Comparison of ENCODE assay signal across 2 cellular contexts in the genomic region with DNA sequence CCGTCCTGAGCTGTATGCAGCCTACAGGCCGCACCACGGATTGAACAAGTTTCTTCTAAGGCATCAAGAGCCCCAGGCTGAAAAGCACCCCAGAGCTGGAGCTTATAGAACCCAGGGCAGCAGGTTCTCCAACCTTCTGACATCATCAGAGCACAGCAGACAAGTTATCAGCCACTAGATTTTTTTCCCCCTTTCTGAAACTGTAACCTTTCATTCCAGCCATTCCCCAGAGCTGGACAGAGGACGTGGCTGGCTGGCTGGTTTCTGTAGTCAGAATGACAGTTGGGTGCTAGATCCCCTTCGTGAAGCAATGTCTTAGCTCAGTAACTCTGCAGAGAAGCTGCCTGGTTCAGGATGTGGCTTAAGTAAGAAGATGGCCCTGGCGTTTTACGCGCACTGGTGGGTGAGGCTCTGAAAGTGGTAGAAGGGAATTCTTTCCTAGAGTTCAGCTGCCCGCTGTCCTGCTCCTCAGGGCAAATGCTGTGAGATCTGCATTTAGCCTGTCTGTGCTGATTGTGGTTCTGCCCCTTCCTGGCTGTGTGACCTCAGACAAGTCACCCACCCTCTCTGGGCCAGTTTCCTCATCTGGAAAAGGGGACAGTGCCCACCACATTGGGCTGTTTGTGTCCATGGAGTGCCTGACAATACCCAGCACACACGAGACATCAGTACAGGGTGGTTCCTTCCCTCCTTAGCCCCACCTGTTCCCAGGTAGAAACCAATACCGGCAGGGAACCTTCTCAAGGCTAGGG.
TF ChIP-seq lines count a peak whose summit lies in the region.

No MANE protein-coding gene starts in this region.

TF ChIP-seq in H1, 55 proteins besides CTCF, POLR2A, EP300 and RAD21:
- TF ChIP-seq PHF8 (conservative IDR thresholded peaks at IDR 0.05; ENCODE audit: low read depth, low read length) (no peak), SRF (IDR thresholded peaks at IDR 0.05; ENCODE audit: low read depth, low read length) (no peak)
TF ChIP-seq in H1: peak in this region for 0.

TF ChIP-seq in GM23338, 12 proteins besides CTCF, POLR2A, EP300 and RAD21:
- no peak for TF ChIP-seq POLR2AphosphoS5 (IDR thresholded peaks at IDR 0.05; ENCODE audit: low read depth)
- no peak for TF ChIP-seq ZNF331 (CRISPR knock-in tag; IDR thresholded peaks at IDR 0.05; ENCODE audit: low read depth)
- TF ChIP-seq, protein P1, sequence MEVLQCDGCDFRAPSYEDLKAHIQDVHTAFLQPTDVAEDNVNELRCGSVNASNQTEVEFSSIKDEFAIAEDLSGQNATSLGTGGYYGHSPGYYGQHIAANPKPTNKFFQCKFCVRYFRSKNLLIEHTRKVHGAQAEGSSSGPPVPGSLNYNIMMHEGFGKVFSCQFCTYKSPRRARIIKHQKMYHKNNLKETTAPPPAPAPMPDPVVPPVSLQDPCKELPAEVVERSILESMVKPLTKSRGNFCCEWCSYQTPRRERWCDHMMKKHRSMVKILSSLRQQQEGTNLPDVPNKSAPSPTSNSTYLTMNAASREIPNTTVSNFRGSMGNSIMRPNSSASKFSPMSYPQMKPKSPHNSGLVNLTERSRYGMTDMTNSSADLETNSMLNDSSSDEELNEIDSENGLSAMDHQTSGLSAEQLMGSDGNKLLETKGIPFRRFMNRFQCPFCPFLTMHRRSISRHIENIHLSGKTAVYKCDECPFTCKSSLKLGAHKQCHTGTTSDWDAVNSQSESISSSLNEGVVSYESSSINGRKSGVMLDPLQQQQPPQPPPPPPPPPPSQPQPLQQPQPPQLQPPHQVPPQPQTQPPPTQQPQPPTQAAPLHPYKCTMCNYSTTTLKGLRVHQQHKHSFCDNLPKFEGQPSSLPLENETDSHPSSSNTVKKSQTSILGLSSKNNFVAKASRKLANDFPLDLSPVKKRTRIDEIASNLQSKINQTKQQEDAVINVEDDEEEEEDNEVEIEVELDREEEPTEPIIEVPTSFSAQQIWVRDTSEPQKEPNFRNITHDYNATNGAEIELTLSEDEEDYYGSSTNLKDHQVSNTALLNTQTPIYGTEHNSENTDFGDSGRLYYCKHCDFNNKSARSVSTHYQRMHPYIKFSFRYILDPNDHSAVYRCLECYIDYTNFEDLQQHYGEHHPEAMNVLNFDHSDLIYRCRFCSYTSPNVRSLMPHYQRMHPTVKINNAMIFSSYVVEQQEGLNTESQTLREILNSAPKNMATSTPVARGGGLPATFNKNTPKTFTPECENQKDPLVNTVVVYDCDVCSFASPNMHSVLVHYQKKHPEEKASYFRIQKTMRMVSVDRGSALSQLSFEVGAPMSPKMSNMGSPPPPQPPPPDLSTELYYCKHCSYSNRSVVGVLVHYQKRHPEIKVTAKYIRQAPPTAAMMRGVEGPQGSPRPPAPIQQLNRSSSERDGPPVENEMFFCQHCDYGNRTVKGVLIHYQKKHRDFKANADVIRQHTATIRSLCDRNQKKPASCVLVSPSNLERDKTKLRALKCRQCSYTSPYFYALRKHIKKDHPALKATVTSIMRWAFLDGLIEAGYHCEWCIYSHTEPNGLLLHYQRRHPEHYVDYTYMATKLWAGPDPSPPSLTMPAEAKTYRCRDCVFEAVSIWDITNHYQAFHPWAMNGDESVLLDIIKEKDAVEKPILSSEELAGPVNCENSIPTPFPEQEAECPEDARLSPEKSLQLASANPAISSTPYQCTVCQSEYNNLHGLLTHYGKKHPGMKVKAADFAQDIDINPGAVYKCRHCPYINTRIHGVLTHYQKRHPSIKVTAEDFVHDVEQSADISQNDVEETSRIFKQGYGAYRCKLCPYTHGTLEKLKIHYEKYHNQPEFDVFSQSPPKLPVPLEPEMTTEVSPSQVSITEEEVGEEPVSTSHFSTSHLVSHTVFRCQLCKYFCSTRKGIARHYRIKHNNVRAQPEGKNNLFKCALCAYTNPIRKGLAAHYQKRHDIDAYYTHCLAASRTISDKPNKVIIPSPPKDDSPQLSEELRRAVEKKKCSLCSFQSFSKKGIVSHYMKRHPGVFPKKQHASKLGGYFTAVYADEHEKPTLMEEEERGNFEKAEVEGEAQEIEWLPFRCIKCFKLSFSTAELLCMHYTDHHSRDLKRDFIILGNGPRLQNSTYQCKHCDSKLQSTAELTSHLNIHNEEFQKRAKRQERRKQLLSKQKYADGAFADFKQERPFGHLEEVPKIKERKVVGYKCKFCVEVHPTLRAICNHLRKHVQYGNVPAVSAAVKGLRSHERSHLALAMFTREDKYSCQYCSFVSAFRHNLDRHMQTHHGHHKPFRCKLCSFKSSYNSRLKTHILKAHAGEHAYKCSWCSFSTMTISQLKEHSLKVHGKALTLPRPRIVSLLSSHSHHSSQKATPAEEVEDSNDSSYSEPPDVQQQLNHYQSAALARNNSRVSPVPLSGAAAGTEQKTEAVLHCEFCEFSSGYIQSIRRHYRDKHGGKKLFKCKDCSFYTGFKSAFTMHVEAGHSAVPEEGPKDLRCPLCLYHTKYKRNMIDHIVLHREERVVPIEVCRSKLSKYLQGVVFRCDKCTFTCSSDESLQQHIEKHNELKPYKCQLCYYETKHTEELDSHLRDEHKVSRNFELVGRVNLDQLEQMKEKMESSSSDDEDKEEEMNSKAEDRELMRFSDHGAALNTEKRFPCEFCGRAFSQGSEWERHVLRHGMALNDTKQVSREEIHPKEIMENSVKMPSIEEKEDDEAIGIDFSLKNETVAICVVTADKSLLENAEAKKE (CRISPR knock-in tag; IDR thresholded peaks at IDR 0.05), result no peak
- TF ChIP-seq EZH2 (IDR thresholded peaks at IDR 0.05; ENCODE audit: low read depth, unreplicated experiment), result no peak
- no peak for TF ChIP-seq JUNB (IDR thresholded peaks at IDR 0.05; ENCODE audit: unreplicated experiment)
- TF ChIP-seq, protein P2, sequence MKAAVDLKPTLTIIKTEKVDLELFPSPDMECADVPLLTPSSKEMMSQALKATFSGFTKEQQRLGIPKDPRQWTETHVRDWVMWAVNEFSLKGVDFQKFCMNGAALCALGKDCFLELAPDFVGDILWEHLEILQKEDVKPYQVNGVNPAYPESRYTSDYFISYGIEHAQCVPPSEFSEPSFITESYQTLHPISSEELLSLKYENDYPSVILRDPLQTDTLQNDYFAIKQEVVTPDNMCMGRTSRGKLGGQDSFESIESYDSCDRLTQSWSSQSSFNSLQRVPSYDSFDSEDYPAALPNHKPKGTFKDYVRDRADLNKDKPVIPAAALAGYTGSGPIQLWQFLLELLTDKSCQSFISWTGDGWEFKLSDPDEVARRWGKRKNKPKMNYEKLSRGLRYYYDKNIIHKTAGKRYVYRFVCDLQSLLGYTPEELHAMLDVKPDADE (IDR thresholded peaks at IDR 0.05), result no peak
- TF ChIP-seq STAT1 (IDR thresholded peaks at IDR 0.05; ENCODE audit: unreplicated experiment), result no peak
- TF ChIP-seq, protein P3, sequence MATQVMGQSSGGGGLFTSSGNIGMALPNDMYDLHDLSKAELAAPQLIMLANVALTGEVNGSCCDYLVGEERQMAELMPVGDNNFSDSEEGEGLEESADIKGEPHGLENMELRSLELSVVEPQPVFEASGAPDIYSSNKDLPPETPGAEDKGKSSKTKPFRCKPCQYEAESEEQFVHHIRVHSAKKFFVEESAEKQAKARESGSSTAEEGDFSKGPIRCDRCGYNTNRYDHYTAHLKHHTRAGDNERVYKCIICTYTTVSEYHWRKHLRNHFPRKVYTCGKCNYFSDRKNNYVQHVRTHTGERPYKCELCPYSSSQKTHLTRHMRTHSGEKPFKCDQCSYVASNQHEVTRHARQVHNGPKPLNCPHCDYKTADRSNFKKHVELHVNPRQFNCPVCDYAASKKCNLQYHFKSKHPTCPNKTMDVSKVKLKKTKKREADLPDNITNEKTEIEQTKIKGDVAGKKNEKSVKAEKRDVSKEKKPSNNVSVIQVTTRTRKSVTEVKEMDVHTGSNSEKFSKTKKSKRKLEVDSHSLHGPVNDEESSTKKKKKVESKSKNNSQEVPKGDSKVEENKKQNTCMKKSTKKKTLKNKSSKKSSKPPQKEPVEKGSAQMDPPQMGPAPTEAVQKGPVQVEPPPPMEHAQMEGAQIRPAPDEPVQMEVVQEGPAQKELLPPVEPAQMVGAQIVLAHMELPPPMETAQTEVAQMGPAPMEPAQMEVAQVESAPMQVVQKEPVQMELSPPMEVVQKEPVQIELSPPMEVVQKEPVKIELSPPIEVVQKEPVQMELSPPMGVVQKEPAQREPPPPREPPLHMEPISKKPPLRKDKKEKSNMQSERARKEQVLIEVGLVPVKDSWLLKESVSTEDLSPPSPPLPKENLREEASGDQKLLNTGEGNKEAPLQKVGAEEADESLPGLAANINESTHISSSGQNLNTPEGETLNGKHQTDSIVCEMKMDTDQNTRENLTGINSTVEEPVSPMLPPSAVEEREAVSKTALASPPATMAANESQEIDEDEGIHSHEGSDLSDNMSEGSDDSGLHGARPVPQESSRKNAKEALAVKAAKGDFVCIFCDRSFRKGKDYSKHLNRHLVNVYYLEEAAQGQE (IDR thresholded peaks at IDR 0.05; ENCODE audit: unreplicated experiment), result no peak
- TF ChIP-seq EZH2phosphoT487 (IDR thresholded peaks at IDR 0.05; ENCODE audit: unreplicated experiment), result no peak
- no peak for TF ChIP-seq NANOG (IDR thresholded peaks at IDR 0.05; ENCODE audit: borderline replicate concordance)
- TF ChIP-seq CREB1 (CRISPR knock-in tag; IDR thresholded peaks at IDR 0.05; ENCODE audit: low read depth), result no peak
- TF ChIP-seq ZNF114 (CRISPR knock-in tag; IDR thresholded peaks at IDR 0.05), result no peak
